In the genomic region with DNA sequence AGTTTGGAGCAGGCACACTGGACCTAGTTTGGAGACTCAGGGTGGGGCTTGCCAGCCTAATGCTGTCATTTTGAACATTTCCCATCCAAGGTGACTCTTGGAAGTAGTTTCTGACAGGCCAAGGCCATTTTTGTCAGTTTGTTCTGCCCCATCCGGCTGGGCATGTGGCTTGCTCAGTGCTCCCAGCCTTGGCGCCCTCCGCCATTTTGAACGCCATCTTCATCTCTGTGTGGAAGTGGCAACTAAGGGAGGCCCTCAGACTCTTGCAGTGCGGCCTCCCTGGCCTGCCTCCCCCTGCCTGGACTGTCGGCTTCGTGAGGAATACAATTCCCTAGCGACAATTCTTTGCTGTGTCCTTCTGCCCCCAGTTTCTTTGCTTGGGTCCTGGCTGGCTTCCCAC, we compare ENCODE assay signal across 21 cellular contexts.
A peak's percentile ranks its signal among the peaks of the same experiment; 100 is the strongest.
DNase-seq lines count a peak whose midpoint lies in the region; ATAC-seq and TF ChIP-seq lines count a peak whose summit lies in the region.
"Had no signal": no experiment of that assay in that cellular context is flagged by ENCODE, and none has a peak within 500 bp of the region (broad histone marks: within the 10 kb centered on the region; RNA-seq: fewer than 3 reads in every experiment).

No MANE protein-coding gene starts in this region.

- TF ChIP-seq CTCF in esophagus muscularis mucosa (IDR thresholded peaks at IDR 0.05): no peak
- TF ChIP-seq CTCF in osteocyte (IDR thresholded peaks at IDR 0.05): no peak
- TF ChIP-seq CTCF in mesothelial cell of epicardium (IDR thresholded peaks at IDR 0.05; ENCODE audit: unreplicated experiment): no peak

- no peaks in the 10 kb centered on the region for H3K4me1 Mint-ChIP-seq in osteocyte (ENCODE audit: unreplicated experiment)
- peaks cover 2% of the 10 kb centered on the region for H3K4me1 Mint-ChIP-seq in mesothelial cell of epicardium

- no peaks in the 10 kb centered on the region for H3K27me3 Mint-ChIP-seq in osteocyte (ENCODE audit: unreplicated experiment)
- peaks cover 24% of the 10 kb centered on the region for H3K27me3 Mint-ChIP-seq in mesothelial cell of epicardium (ENCODE audit: low read depth)

- no peak overlapping the region for H3K4me3 Mint-ChIP-seq in osteocyte (ENCODE audit: unreplicated experiment)
- H3K4me3 Mint-ChIP-seq in mesothelial cell of epicardium: no peak overlapping the region
- H3K4me3 Mint-ChIP-seq: CD14-positive monocyte; CD4-positive, alpha-beta memory T cell; CD4-positive, CD25-positive, alpha-beta regulatory T cell; CD8-positive, alpha-beta memory T cell had no signal

- H3K4me1 ChIP-seq in esophagus muscularis mucosa: no peaks in the 10 kb centered on the region
- H3K4me1 ChIP-seq: BE2C had no signal

- no peak for ATAC-seq in left lobe of liver

- H3K36me3 ChIP-seq in esophagus muscularis mucosa: no peaks in the 10 kb centered on the region
- H3K36me3 ChIP-seq: BE2C, BLaER1 had no signal

- peaks cover 0 to 6% (median 0%) of the 10 kb centered on the region in 4 donors for H3K9me3 ChIP-seq in esophagus muscularis mucosa
- H3K9me3 ChIP-seq: BE2C had no signal

- peaks cover 7% of the 10 kb centered on the region for H3K9me3 Mint-ChIP-seq in osteocyte (ENCODE audit: unreplicated experiment)
- no peaks in the 10 kb centered on the region for H3K9me3 Mint-ChIP-seq in mesothelial cell of epicardium

- no peak overlapping the region for H3K27ac ChIP-seq in esophagus muscularis mucosa (replicated peaks in 1 of 4)
- H3K27ac ChIP-seq: BLaER1 had no signal

- no peak overlapping the region for H3K27ac Mint-ChIP-seq in osteocyte (ENCODE audit: unreplicated experiment)
- H3K27ac Mint-ChIP-seq in mesothelial cell of epicardium: no peak overlapping the region
- H3K27ac Mint-ChIP-seq: CD4-positive, alpha-beta memory T cell; CD4-positive, CD25-positive, alpha-beta regulatory T cell had no signal

- no peak for TF ChIP-seq POLR2A in esophagus muscularis mucosa (IDR thresholded peaks at IDR 0.05; ENCODE audit: low read depth)

- no peak overlapping the region for H3K4me3 ChIP-seq in esophagus muscularis mucosa
- H3K4me3 ChIP-seq: BLaER1 had no signal

- H3K36me3 Mint-ChIP-seq in osteocyte (ENCODE audit: unreplicated experiment) (no peaks in the 10 kb centered on the region), mesothelial cell of epicardium (no peaks in the 10 kb centered on the region)
- H3K36me3 Mint-ChIP-seq: CD14-positive monocyte; CD4-positive, CD25-positive, alpha-beta regulatory T cell had no signal

- WGBS in esophagus muscularis mucosa: 96% methylated on average over 8 of the region's 8 CpGs

- TF ChIP-seq EP300 in esophagus muscularis mucosa (IDR thresholded peaks at IDR 0.05): no peak

- intact Hi-C loops in esophagus muscularis mucosa (cut with DNase I): no loop called here

- peak; percentile 81 for DNase-seq in esophagus muscularis mucosa (ENCODE audit: extremely low spot score)
- peak; percentile 39 for DNase-seq in left lobe of liver (ENCODE audit: low spot score)
- peak; percentile 73 for DNase-seq in osteocyte (ENCODE audit: extremely low spot score, unreplicated experiment)
- no peak for DNase-seq in mesothelial cell of epicardium (ENCODE audit: low spot score in 2 of 2, unreplicated experiment in 2 of 2)
- no peak for DNase-seq in effector CD8-positive, alpha-beta T cell (lab: John Stamatoyannopoulos, UW)
- DNase-seq in EL: no peak
- DNase-seq: 8988T; ACHN; C1 segment of cervical spinal cord; CD4-positive, alpha-beta memory T cell; CD4-positive, CD25-positive, alpha-beta regulatory T cell; CD8-positive, alpha-beta memory T cell; COR-L47; DMS 273 treated with DMSO at 0.1 percent for 48 hours; DMS153; DMS79; DND-41; GF-D8 had no signal

- H3K27me3 ChIP-seq in esophagus muscularis mucosa: no peaks in the 10 kb centered on the region
- H3K27me3 ChIP-seq: BE2C, BLaER1 had no signal

Comparison
In these comparisons a context has a peak if more than half of its experiments do, and no peak if none do; other contexts are left out.
1. DNase-seq: peak in esophagus muscularis mucosa (single experiment), left lobe of liver (single experiment) and osteocyte (single experiment); none in mesothelial cell of epicardium (0 of 2), effector CD8-positive, alpha-beta T cell (single experiment) and EL (single experiment).